ENCODE assay signal across 8 cellular contexts in genomic region chr15:101578443-101578894, GRCh38.
A peak's percentile ranks its signal among the peaks of the same experiment; 100 is the strongest.
DNase-seq lines count a peak whose midpoint lies in the region; ATAC-seq and TF ChIP-seq lines count a peak whose summit lies in the region.

No MANE protein-coding gene starts in this region.

- peaks cover 5% of the 10 kb centered on the region for H3K9me3 ChIP-seq in HEK293 (ENCODE audit: control insufficient read depth, insufficient read depth, low read depth, low read length)

- no peak overlapping the region for H3K4me3 ChIP-seq in HEK293 (ENCODE audit: low read depth, low read length)

- POLR2A ChIA-PET in HEK293 (lab: Yijun Ruan, JAX), result no interaction called here

- ATAC-seq in GM21367 (IDR thresholded peaks at IDR 0.05; ENCODE audit: unreplicated experiment), result no peak

- H3K36me3 ChIP-seq in HEK293 (ENCODE audit: control insufficient read depth in 2 of 2, insufficient read depth in 1 of 2, low read length in 2 of 2), result no peaks in the 10 kb centered on the region

- CTCF ChIA-PET in HEK293 (lab: Yijun Ruan, JAX), result interaction anchor here (0.5 to 1.3 kb wide), 5 partner anchors 32 to 112 kb away, joined by 3 to 7 read pairs (median 3); no protein-coding TSS in a partner anchor

- DNase-seq in DMS53 treated with DMSO at 0.1 percent for 48 hours (lab: John Stamatoyannopoulos, UW; ENCODE audit: unreplicated experiment) (peak; percentile 57), SW480 (ENCODE audit: low spot score) (peak; percentile 73), iPS DF 4.7 (ENCODE audit: extremely low read depth, low spot score) (peak; percentile 14), superior temporal gyrus (ENCODE audit: extremely low spot score) (peak; percentile 63), mesenteric fat pad (ENCODE audit: low spot score) (no peak)
- no peak for DNase-seq in activated effector memory CD4-positive, alpha-beta T cell treated with Interleukin-2 at 50 U/mL for 16 hours

- H3K27ac ChIP-seq in HEK293 (ENCODE audit: extremely low read depth, low read depth, low read length), result no peak overlapping the region

- H3K4me1 ChIP-seq in HEK293 (ENCODE audit: control insufficient read depth, insufficient read depth, low read length), result no peaks in the 10 kb centered on the region

- TF ChIP-seq CTCF in HEK293 (tag by site-specific recombination; IDR thresholded peaks at IDR 0.05), result peak; percentile 74

TF ChIP-seq in HEK293, 187 proteins besides CTCF, POLR2A, EP300 and RAD21:
- TF ChIP-seq ZFHX2 (tag by site-specific recombination; conservative IDR thresholded peaks at IDR 0.05), result peak; percentile 63; the same call in 1 of the 2 replicates
- peak; percentile 13 for TF ChIP-seq ZBTB26 (tag by site-specific recombination; optimal IDR thresholded peaks at IDR 0.05)
- no peak for TF ChIP-seq BCL6B (tag by site-specific recombination; IDR thresholded peaks at IDR 0.05)
- TF ChIP-seq ZNF302 (tag by site-specific recombination; IDR thresholded peaks at IDR 0.05; ENCODE audit: low read depth), result 0 out of 2 replicates have a peak, but pooled peaks have one; percentile 45
- peak; percentile 71; the same call in 1 of the 2 replicates for TF ChIP-seq TRIM28 (IDR thresholded peaks at IDR 0.05; ENCODE audit: borderline replicate concordance, low read length)
- TF ChIP-seq ZBTB48 (tag by site-specific recombination; IDR thresholded peaks at IDR 0.05), result 0 out of 2 replicates have a peak, but pooled peaks have one; percentile 16
- TF ChIP-seq EGR2 (tag by site-specific recombination; IDR thresholded peaks at IDR 0.05; ENCODE audit: low read depth), result peak; percentile 44; the same call in 1 of the 2 replicates
- no peak for TF ChIP-seq ZNF830 (tag by site-specific recombination; IDR thresholded peaks at IDR 0.05; ENCODE audit: low read depth)

Comparison
In these comparisons a context has a peak if more than half of its experiments do, and no peak if none do; other contexts are left out.
1. DNase-seq: peak in DMS53 treated with DMSO at 0.1 percent for 48 hours (single experiment), SW480 (single experiment), iPS DF 4.7 (single experiment) and superior temporal gyrus (single experiment); none in mesenteric fat pad (single experiment) and activated effector memory CD4-positive, alpha-beta T cell treated with Interleukin-2 at 50 U/mL for 16 hours (single experiment).